ENCODE assay signal across 10 cellular contexts in the genomic region with DNA sequence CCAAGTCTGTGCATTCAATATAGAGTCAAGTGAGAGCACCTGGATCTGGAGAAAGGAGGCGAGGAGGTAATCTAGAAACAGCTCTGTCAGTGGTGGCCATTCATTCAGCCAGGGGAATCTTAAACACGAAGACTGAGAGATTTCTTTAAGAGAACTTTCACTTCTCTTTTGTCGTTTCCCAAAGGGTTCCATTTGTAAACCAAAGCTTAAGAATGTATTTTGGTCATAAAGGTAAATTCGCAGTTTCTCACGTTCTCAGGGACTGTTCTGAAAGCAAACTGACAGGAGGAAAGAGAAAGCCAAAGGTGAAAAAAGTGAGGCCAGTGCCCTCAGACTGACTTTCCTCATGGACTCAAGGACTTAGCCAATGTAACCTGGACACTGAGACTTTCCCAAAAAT.
DNase-seq lines count a peak whose midpoint lies in the region; ATAC-seq and TF ChIP-seq lines count a peak whose summit lies in the region.
"Had no signal": no experiment of that assay in that cellular context is flagged by ENCODE, and none has a peak within 500 bp of the region (broad histone marks: within the 10 kb centered on the region; RNA-seq: fewer than 3 reads in every experiment).

No MANE protein-coding gene starts in this region.

- no peaks in the 10 kb centered on the region for H4K20me1 ChIP-seq in PC-3 (ENCODE audit: low read length)

- intact Hi-C loops in PC-3 (cut with micrococcal nuclease): no loop called here

- CTCF ChIA-PET in PC-3 (lab: Charles Lee): no interaction called here

- H3K36me3 ChIP-seq in PC-3 (ENCODE audit: low read depth, low read length): no peaks in the 10 kb centered on the region

- H3K4me2 ChIP-seq in PC-3 (ENCODE audit: low read length): no peak overlapping the region

- POLR2A ChIA-PET in PC-3 (lab: Charles Lee; ENCODE audit: unreplicated experiment): no interaction called here

- H3K79me2 ChIP-seq in PC-3 (ENCODE audit: low read length): no peaks in the 10 kb centered on the region

- BruUV-seq in PC-3 (replicated peaks; lab: Mats Ljungman, UMichigan): no TSS peak

- peak; percentile 57 for DNase-seq in RPMI8226
- no peak for DNase-seq in T1000 (lab: John Stamatoyannopoulos, UW)
- DNase-seq in KBM-7: no peak
- DNase-seq in stimulated activated CD8-positive, alpha-beta memory T cell treated with anti-CD3 and anti-CD28 coated beads, Interleukin-4, amount 100 ng/mL, for 48 hours: no peak
- no peak for DNase-seq in PC-3
- DNase-seq: activated CD4-positive, alpha-beta memory T cell treated with anti-CD3 and anti-CD28 coated beads, Interleukin-2, amount 10 ng/mL, durations not matched to agents 7 days and 5 days; CD4-positive, alpha-beta T cell had no signal

- no peaks in the 10 kb centered on the region for H3F3A ChIP-seq in PC-3 (ENCODE audit: low read length, unreplicated experiment)

- no peak overlapping the region for H3K9ac ChIP-seq in PC-3 (ENCODE audit: low read length)

- no peak overlapping the region for H2AFZ ChIP-seq in PC-3 (ENCODE audit: low read length)

- H3K9me3 ChIP-seq in PC-3 (ENCODE audit: low read length): no peaks in the 10 kb centered on the region

- no peak overlapping the region for H3K4me3 ChIP-seq in PC-3 (ENCODE audit: low read length)

- no peak for TF ChIP-seq CTCF in PC-3 (conservative IDR thresholded peaks at IDR 0.05; ENCODE audit: low read depth, low read length)

- no peaks in the 10 kb centered on the region for H3K27me3 ChIP-seq in PC-3 (ENCODE audit: low read length)

- in situ Hi-C loops in KBM-7 (cut with MboI; ENCODE audit: low pct_unique_long_range_greater_than_20kb, low sequenced_read_pairs): no loop called here

- ATAC-seq in GM18517 (IDR thresholded peaks at IDR 0.05; ENCODE audit: unreplicated experiment): peak; percentile 76
- peak; percentile 83 for ATAC-seq in GM21447 (IDR thresholded peaks at IDR 0.05; ENCODE audit: unreplicated experiment)
- ATAC-seq in HG03064 (IDR thresholded peaks at IDR 0.05; ENCODE audit: low read depth, unreplicated experiment): peak; percentile 77
- ATAC-seq in PC-3: no peak

- H3K9me2 ChIP-seq in PC-3 (replicated peaks; ENCODE audit: low read length): no peaks in the 10 kb centered on the region

- H3K27ac ChIP-seq in PC-3 (ENCODE audit: low read length): no peak overlapping the region

- H3K4me1 ChIP-seq in PC-3 (ENCODE audit: insufficient read depth, low read length): no peaks in the 10 kb centered on the region
